5 cellular contexts compared by ENCODE assay signal in genomic region chr22:19279143-19279542, GRCh38. TPM values are rescaled to one million over a fixed set of nuclear protein-coding genes. Genes with fewer than 3 reads are reported as not detected.
A peak's percentile ranks its signal among the peaks of the same experiment; 100 is the strongest.
DNase-seq lines count a peak whose midpoint lies in the region; ATAC-seq and TF ChIP-seq lines count a peak whose summit lies in the region.
"Not testable (repeated sequence)": the region's sequence is repeated elsewhere in the genome, so short reads cannot be mapped to it uniquely, and the experiment has no call there.
"Had no signal": no experiment of that assay in that cellular context is flagged by ENCODE, and none has a peak within 500 bp of the region (broad histone marks: within the 10 kb centered on the region; RNA-seq: fewer than 3 reads in every experiment).

No MANE protein-coding gene starts in this region.

- TF ChIP-seq EP300 in esophagus muscularis mucosa (IDR thresholded peaks at IDR 0.05): not testable (repeated sequence)

- ATAC-seq in psoas muscle: not testable (repeated sequence)

- H3K4me1 ChIP-seq in esophagus muscularis mucosa (peaks cover 0 to 12% (median 5%) of the 10 kb centered on the region in 4 donors), psoas muscle (peaks cover 19% of the 10 kb centered on the region), skeletal muscle tissue (ENCODE audit: control insufficient read depth in 3 of 3, insufficient read depth in 3 of 3, low read length in 3 of 3) (peaks cover 25 to 36% (median 36%) of the 10 kb centered on the region in 3 donors)

- H3K36me3 ChIP-seq in esophagus muscularis mucosa; skeletal muscle tissue (ENCODE audit: control insufficient read depth in 3 of 3, insufficient read depth in 3 of 3, low read length in 3 of 3): not testable (repeated sequence)
- H3K36me3 ChIP-seq in psoas muscle (ENCODE audit: insufficient read depth in 1 of 2, low read depth in 1 of 2): peaks cover 0 to 15% of the 10 kb centered on the region in 2 donors

- WGBS in esophagus muscularis mucosa: 96% methylated on average over 10 of the region's 10 CpGs
- 94 to 98% (median 95%) methylated on average over 10 of the region's 10 CpGs for WGBS in psoas muscle, 3 donors

- not testable (repeated sequence) for H3K9me3 ChIP-seq in esophagus muscularis mucosa; psoas muscle; skeletal muscle tissue (ENCODE audit: control insufficient read depth in 3 of 3, low read length in 3 of 3)

- not testable (repeated sequence) for H3K9me3 Mint-ChIP-seq in osteocyte (ENCODE audit: unreplicated experiment)

- intact Hi-C loops in esophagus muscularis mucosa (cut with DNase I); psoas muscle (cut with DNase I): not testable (repeated sequence)

- DNase-seq in esophagus muscularis mucosa (ENCODE audit: extremely low spot score) (peak; percentile 37), osteocyte (ENCODE audit: extremely low spot score, unreplicated experiment) (peak; percentile 15)
- not testable (repeated sequence) for DNase-seq in psoas muscle

- not testable (repeated sequence) for TF ChIP-seq CTCF in esophagus muscularis mucosa (IDR thresholded peaks at IDR 0.05); osteocyte (IDR thresholded peaks at IDR 0.05); psoas muscle (IDR thresholded peaks at IDR 0.05)

- not testable (repeated sequence) for H3K4me3 Mint-ChIP-seq in osteocyte (ENCODE audit: unreplicated experiment)

- H3K27me3 Mint-ChIP-seq in osteocyte (ENCODE audit: unreplicated experiment): not testable (repeated sequence)

- H3K9ac ChIP-seq in skeletal muscle tissue (ENCODE audit: low read depth in 1 of 3, low read length in 3 of 3): peak overlapping the region in 1 of 3 donors; percentile 2

- not testable (repeated sequence) for H3K27ac Mint-ChIP-seq in osteocyte (ENCODE audit: unreplicated experiment)

- TF ChIP-seq POLR2A in esophagus muscularis mucosa (IDR thresholded peaks at IDR 0.05; ENCODE audit: low read depth): not testable (repeated sequence)

- H3K36me3 Mint-ChIP-seq in osteocyte (ENCODE audit: unreplicated experiment): not testable (repeated sequence)

- H3K27me3 ChIP-seq in esophagus muscularis mucosa; psoas muscle (ENCODE audit: insufficient read depth in 3 of 3, low read length in 2 of 3); skeletal muscle tissue (ENCODE audit: control insufficient read depth in 3 of 3, insufficient read depth in 3 of 3, low read length in 3 of 3): not testable (repeated sequence)

- not testable (repeated sequence) for H3K4me1 Mint-ChIP-seq in osteocyte (ENCODE audit: unreplicated experiment)

- H3K4me3 ChIP-seq in esophagus muscularis mucosa; psoas muscle; skeletal muscle tissue (ENCODE audit: low read length in 3 of 3): not testable (repeated sequence)

- H3K27ac ChIP-seq in esophagus muscularis mucosa (replicated peaks in 1 of 4): not testable (repeated sequence)
- H3K27ac ChIP-seq in psoas muscle: peak overlapping the region; percentile 74
- peak overlapping the region; percentile 63 for H3K27ac ChIP-seq in skeletal muscle tissue (ENCODE audit: low read depth, low read length)

RNA-seq across cellular contexts. Expression of gene CLTCL1, which starts 12.4 kb away (rescaled TPM):
- total RNA-seq in esophagus muscularis mucosa: 1 to 10 TPM; 4.8 to 8.9 (median 6.0) TPM
- total RNA-seq in osteocyte: 7.9 and 10.1 TPM in 2 replicates
- total RNA-seq in psoas muscle: 100 to 1,000 TPM in 3 of 4 donors, 10 to 100 TPM in 1; 92.6 to 253 (median 126) TPM
- 10 to 100 TPM; 16.8 to 85.9 (median 78.5) TPM for polyA plus RNA-seq in psoas muscle
- total RNA-seq in skeletal muscle tissue: 33.4 TPM
- polyA plus RNA-seq: CD4-positive, alpha-beta memory T cell had no signal
